Comparison of ENCODE assay signal across 9 cellular contexts in genomic region chr15:43204016-43204901, GRCh38. TPM values are rescaled to one million over a fixed set of nuclear protein-coding genes. Genes with fewer than 3 reads are reported as not detected.
DNase-seq lines count a peak whose midpoint lies in the region; ATAC-seq and TF ChIP-seq lines count a peak whose summit lies in the region.
"Had no signal": no experiment of that assay in that cellular context is flagged by ENCODE, and none has a peak within 500 bp of the region (broad histone marks: within the 10 kb centered on the region; RNA-seq: fewer than 3 reads in every experiment).

No MANE protein-coding gene starts in this region.

- no peaks in the 10 kb centered on the region for H3K4me1 Mint-ChIP-seq in brain

- H3K27me3 Mint-ChIP-seq in brain = peaks cover 11% of the 10 kb centered on the region

- no peak overlapping the region for H3K4me3 Mint-ChIP-seq in brain
- H3K4me3 Mint-ChIP-seq: natural killer cell treated with Interleukin-12 subunit alpha and Interleukin-12 subunit beta and Interleukin-15 and Interleukin-18, amount 100 ng/mL, for 72 hours had no signal

- no peak overlapping the region for H3K27ac Mint-ChIP-seq in brain
- H3K27ac Mint-ChIP-seq: natural killer cell treated with Interleukin-12 subunit alpha and Interleukin-12 subunit beta and Interleukin-15 and Interleukin-18, amount 100 ng/mL, for 72 hours had no signal

- in situ Hi-C loops in Caki2 (cut with HindIII; ENCODE audit: low pct_unique_long_range_greater_than_20kb, low sequenced_read_pairs) = no loop called here

- no peak for ATAC-seq in HG03521 (IDR thresholded peaks at IDR 0.05; ENCODE audit: unreplicated experiment)

- no peaks in the 10 kb centered on the region for H3K36me3 Mint-ChIP-seq in brain
- H3K36me3 Mint-ChIP-seq: natural killer cell treated with Interleukin-12 subunit alpha and Interleukin-12 subunit beta and Interleukin-15 and Interleukin-18, amount 100 ng/mL, for 72 hours had no signal

- no peaks in the 10 kb centered on the region for H3K9me3 Mint-ChIP-seq in brain
- H3K9me3 Mint-ChIP-seq: natural killer cell treated with Interleukin-12 subunit alpha and Interleukin-12 subunit beta and Interleukin-15 and Interleukin-18, amount 100 ng/mL, for 72 hours had no signal

- peak; percentile 37 to 42 for TF ChIP-seq CTCF in brain (conservative IDR thresholded peaks at IDR 0.05)

- DNase-seq in Caki2 (ENCODE audit: low read depth) (peak; percentile 20), HUDEP-2 (lab: John Stamatoyannopoulos, UW; ENCODE audit: unreplicated experiment in 76 of 76) (peak in 47 of 76 experiments; percentile 5 to 56 (median 29)), T-helper 1 cell (peak in 3 of 5 donors; percentile 15 to 30 (median 30)), kidney tubule cell (ENCODE audit: low spot score) (peak; percentile 60), NCI-H1436 treated with DMSO at 0.1 percent for 48 hours (lab: John Stamatoyannopoulos, UW) (no peak)
- peak; percentile 27 for DNase-seq in stimulated activated CD8-positive, alpha-beta memory T cell treated with anti-CD3 and anti-CD28 coated beads, Interleukin-12 subunit alpha, Interleukin-12 subunit beta, amount 100 ng/mL, for 1 hour (ENCODE audit: low read depth)

RNA-seq across cellular contexts. Expression of gene EPB42, which starts 16.6 kb away (rescaled TPM):
- not detected in 2 replicates for total RNA-seq in Caki2 (2014; rRNA removed; shearing (Covaris generic); ENCODE audit: low replicate concordance)
- polyA plus RNA-seq in brain (ENCODE audit: insufficient read depth, low read depth, low replicate concordance) = not detected
- total RNA-seq: natural killer cell treated with Interleukin-12 subunit alpha and Interleukin-12 subunit beta and Interleukin-15 and Interleukin-18, amount 100 ng/mL, for 72 hours had no signal

RNA-seq across cellular contexts. Expression of gene CCNDBP1, which starts 19.1 kb away (rescaled TPM):
- total RNA-seq in Caki2 (2014; rRNA removed; shearing (Covaris generic); ENCODE audit: low replicate concordance) = 64.0 and 96.2 TPM in 2 replicates
- 42.1 TPM for polyA plus RNA-seq in brain (ENCODE audit: insufficient read depth, low read depth, low replicate concordance)
